Comparison of ENCODE assay signal across 13 cellular contexts in genomic region chr5:143922718-143923117, GRCh38.
DNase-seq lines count a peak whose midpoint lies in the region; ATAC-seq, FAIRE-seq and TF ChIP-seq lines count a peak whose summit lies in the region.
"Had no signal": no experiment of that assay in that cellular context is flagged by ENCODE, and none has a peak within 500 bp of the region (broad histone marks: within the 10 kb centered on the region; RNA-seq: fewer than 3 reads in every experiment).

No MANE protein-coding gene starts in this region.

- no peak overlapping the region for H3K9ac ChIP-seq in astrocyte (ENCODE audit: low read length)
- no peak overlapping the region for H3K9ac ChIP-seq in smooth muscle cell (ENCODE audit: low read depth)
- no peak overlapping the region for H3K9ac ChIP-seq in kidney (ENCODE audit: low read length in 2 of 2)
- H3K9ac ChIP-seq: parathyroid adenoma had no signal

- peaks cover 39% of the 10 kb centered on the region for H3K4me1 Mint-ChIP-seq in astrocyte (ENCODE audit: low read depth, unreplicated experiment)
- no peaks in the 10 kb centered on the region for H3K4me1 Mint-ChIP-seq in CD14-positive monocyte

- H3K4me1 ChIP-seq in astrocyte (ENCODE audit: insufficient read depth, low read length) (peaks cover 36% of the 10 kb centered on the region), smooth muscle cell (ENCODE audit: low read depth) (peaks cover 9% of the 10 kb centered on the region), kidney (ENCODE audit: control insufficient read depth in 1 of 2, insufficient read depth in 1 of 2, low read depth in 1 of 2, low read length in 2 of 2) (no peaks in the 10 kb centered on the region)
- H3K4me1 ChIP-seq: parathyroid adenoma had no signal

- H3K9me3 Mint-ChIP-seq in astrocyte (ENCODE audit: unreplicated experiment), result no peaks in the 10 kb centered on the region
- H3K9me3 Mint-ChIP-seq in CD14-positive monocyte, result peaks cover 0 to 5% (median 2%) of the 10 kb centered on the region in 7 donors
- H3K9me3 Mint-ChIP-seq: dendritic cell treated with granulocyte-macrophage colony-stimulating factor and Interleukin-4, amounts not matched to agents 40 ng/mL and 50 ng/mL, for 4 days had no signal

- H3K27me3 ChIP-seq in astrocyte (ENCODE audit: insufficient read depth, low read length) (no peaks in the 10 kb centered on the region), smooth muscle cell (ENCODE audit: low read depth) (no peaks in the 10 kb centered on the region)

- H3K27ac Mint-ChIP-seq in astrocyte (ENCODE audit: unreplicated experiment), result peak overlapping the region; percentile 37
- no peak overlapping the region for H3K27ac Mint-ChIP-seq in CD14-positive monocyte
- H3K27ac Mint-ChIP-seq: dendritic cell treated with granulocyte-macrophage colony-stimulating factor and Interleukin-4, amounts not matched to agents 40 ng/mL and 50 ng/mL, for 4 days had no signal

- H3K4me3 ChIP-seq in astrocyte (ENCODE audit: insufficient read depth, low read depth, low read length), result no peak overlapping the region
- H3K4me3 ChIP-seq in smooth muscle cell, result no peak overlapping the region
- no peak overlapping the region for H3K4me3 ChIP-seq in kidney (ENCODE audit: low read length in 2 of 2)

- 51% methylated on average over 2 of the region's 2 CpGs for WGBS in smooth muscle cell (ENCODE audit: low lambda C conversion rate)

- H3K27me3 Mint-ChIP-seq in astrocyte (ENCODE audit: low read depth, unreplicated experiment) (no peaks in the 10 kb centered on the region), CD14-positive monocyte (ENCODE audit: low read depth in 3 of 3) (peaks cover 0 to 2% (median 1%) of the 10 kb centered on the region in 3 donors)

- TF ChIP-seq CTCF in astrocyte (IDR thresholded peaks at IDR 0.05; ENCODE audit: insufficient read depth, low read depth, low read length), result no peak
- no peak for TF ChIP-seq CTCF in smooth muscle cell (IDR thresholded peaks at IDR 0.05; ENCODE audit: borderline replicate concordance, insufficient read depth, poor library complexity, severe bottlenecking)
- no peak for TF ChIP-seq CTCF in CD14-positive monocyte (IDR thresholded peaks at IDR 0.05)
- TF ChIP-seq CTCF in kidney (IDR thresholded peaks at IDR 0.05; ENCODE audit: borderline replicate concordance, extremely low read depth, insufficient read depth), result no peak

- H3F3A ChIP-seq in smooth muscle cell (ENCODE audit: low read depth), result peaks cover 7% of the 10 kb centered on the region

- H4K20me1 ChIP-seq in astrocyte (ENCODE audit: insufficient read depth, low read length) (no peaks in the 10 kb centered on the region), smooth muscle cell (ENCODE audit: low read depth) (no peaks in the 10 kb centered on the region)

- DNase-seq in HCEC 1CT (peak; percentile 84), astrocyte (ENCODE audit: low read depth) (peak; percentile 69), left cardiac atrium (no peak), smooth muscle cell (lab: John Stamatoyannopoulos, UW; ENCODE audit: unreplicated experiment) (no peak), CD14-positive monocyte (ENCODE audit: low spot score) (no peak), NCI-H2196 (lab: John Stamatoyannopoulos, UW; ENCODE audit: unreplicated experiment) (no peak), kidney (no peak)
- DNase-seq: GOT3, NCI-H146 had no signal

- H3K36me3 ChIP-seq in astrocyte (ENCODE audit: insufficient read depth, low read length) (no peaks in the 10 kb centered on the region), smooth muscle cell (ENCODE audit: low read depth) (no peaks in the 10 kb centered on the region), kidney (ENCODE audit: control insufficient read depth in 1 of 2, insufficient read depth in 2 of 2, low read length in 2 of 2) (no peaks in the 10 kb centered on the region)

- H3K4me2 ChIP-seq in astrocyte (ENCODE audit: low read length), result peak overlapping the region; percentile 24
- no peak overlapping the region for H3K4me2 ChIP-seq in smooth muscle cell

- H3K36me3 Mint-ChIP-seq in astrocyte (ENCODE audit: low read depth, unreplicated experiment) (no peaks in the 10 kb centered on the region), CD14-positive monocyte (no peaks in the 10 kb centered on the region)

- H3K27ac ChIP-seq in astrocyte (ENCODE audit: low read depth, low read length) (peak overlapping the region; percentile 81), smooth muscle cell (ENCODE audit: low read depth) (peak overlapping the region; percentile 54), kidney (ENCODE audit: low read depth in 2 of 2, low read length in 2 of 2) (no peak overlapping the region)
- H3K27ac ChIP-seq: parathyroid adenoma had no signal

- ATAC-seq in left cardiac atrium (peak; percentile 71 to 76), HG03095 (IDR thresholded peaks at IDR 0.05; ENCODE audit: unreplicated experiment) (no peak)

- intact Hi-C loops in left cardiac atrium (cut with DNase I), result no loop called here
- intact Hi-C loops in CD14-positive monocyte (cut with micrococcal nuclease), result no loop called here
- intact Hi-C loops in kidney (cut with DNase I), result no loop called here

- no peaks in the 10 kb centered on the region for H3K9me3 ChIP-seq in astrocyte (ENCODE audit: insufficient read depth, low read depth, low read length)
- no peaks in the 10 kb centered on the region for H3K9me3 ChIP-seq in smooth muscle cell (replicated peaks; ENCODE audit: low read depth)
- H3K9me3 ChIP-seq in kidney (ENCODE audit: control insufficient read depth in 1 of 2, low read length in 2 of 2), result no peaks in the 10 kb centered on the region

- FAIRE-seq in astrocyte (lab: Jason Lieb, UNC) (peak; percentile 96), kidney (lab: Jason Lieb, UNC) (no peak)
- FAIRE-seq: TTC549 had no signal

- H3K79me2 ChIP-seq in astrocyte (ENCODE audit: insufficient read depth, low read length) (no peaks in the 10 kb centered on the region), smooth muscle cell (ENCODE audit: low read depth) (no peaks in the 10 kb centered on the region)
- H3K79me2 ChIP-seq: parathyroid adenoma had no signal

- no peak overlapping the region for H2AFZ ChIP-seq in astrocyte (ENCODE audit: low read depth, low read length)
- no peak overlapping the region for H2AFZ ChIP-seq in smooth muscle cell (ENCODE audit: low read depth)
- H2AFZ ChIP-seq: parathyroid adenoma had no signal

- H3K4me3 Mint-ChIP-seq in astrocyte (ENCODE audit: unreplicated experiment) (no peak overlapping the region), CD14-positive monocyte (no peak overlapping the region)
- H3K4me3 Mint-ChIP-seq: dendritic cell treated with granulocyte-macrophage colony-stimulating factor and Interleukin-4, amounts not matched to agents 40 ng/mL and 50 ng/mL, for 4 days had no signal

Comparison
In these comparisons a context has a peak if more than half of its experiments do, and no peak if none do; other contexts are left out.
1. DNase-seq: peak in HCEC 1CT (single experiment) and astrocyte (single experiment); none in left cardiac atrium (single experiment), smooth muscle cell (single experiment), CD14-positive monocyte (single experiment), NCI-H2196 (single experiment) and kidney (single experiment).
2. H3K27ac ChIP-seq: peak in astrocyte (single experiment) and smooth muscle cell (single experiment); none in kidney (0 of 2).